8 cellular contexts compared by ENCODE assay signal in the genomic region with DNA sequence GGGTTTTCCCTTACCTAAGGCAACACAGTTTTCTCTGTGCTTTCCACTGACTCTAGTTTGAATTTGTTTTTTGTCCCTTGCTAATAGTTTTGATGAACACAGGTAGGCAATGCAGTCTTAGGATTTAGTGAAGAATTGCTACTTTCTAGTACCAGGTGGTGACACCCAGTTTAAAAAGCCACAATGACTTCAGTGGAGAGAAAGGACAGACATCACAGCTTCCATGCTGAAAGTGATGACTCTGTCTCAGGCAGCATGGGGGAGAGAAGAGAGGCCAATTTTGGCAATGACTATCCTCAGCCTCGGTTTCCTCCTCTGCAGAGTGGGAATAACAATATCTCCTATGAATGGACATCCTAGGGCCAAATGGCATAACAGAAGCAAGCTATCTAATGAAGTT.
"Had no signal": no experiment of that assay in that cellular context is flagged by ENCODE, and none has a peak within 500 bp of the region (broad histone marks: within the 10 kb centered on the region; RNA-seq: fewer than 3 reads in every experiment).

No MANE protein-coding gene starts in this region.

- FAIRE-seq: HepG2 had no signal

- H3K4me1 Mint-ChIP-seq: IgD-negative memory B cell had no signal

- H3K4me3 Mint-ChIP-seq: HFFc6, IgD-negative memory B cell had no signal

- DNase-seq: GM23248, GOT3, H7, HFFc6, KBM-7 had no signal

- H3K27ac Mint-ChIP-seq: HFFc6, IgD-negative memory B cell had no signal

- H3K9me3 Mint-ChIP-seq: HFFc6 had no signal

- H3K36me3 Mint-ChIP-seq: IgD-negative memory B cell had no signal

- ATAC-seq: HCT116, HepG2 had no signal
